2 cellular contexts compared by ENCODE assay signal in the genomic region with DNA sequence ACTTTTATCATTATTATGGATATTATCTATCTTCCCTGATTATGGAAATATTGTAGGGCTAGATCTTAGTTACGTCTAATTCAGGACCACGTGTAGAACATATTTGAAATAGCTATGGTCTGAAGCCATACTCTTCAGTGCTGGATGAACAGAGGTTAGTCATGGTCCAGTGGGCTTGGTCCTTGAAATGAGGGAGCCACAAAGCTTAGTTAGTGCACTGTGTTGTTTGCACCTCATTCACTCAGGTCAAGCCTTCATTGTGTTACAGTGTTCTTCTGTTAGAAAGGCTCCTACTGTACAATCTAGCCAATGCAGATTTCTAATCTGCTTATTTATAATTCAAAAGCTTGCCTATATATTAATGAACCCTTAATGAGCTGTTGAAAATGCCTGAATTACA.
TF ChIP-seq lines count a peak whose summit lies in the region.

No MANE protein-coding gene starts in this region.

TF ChIP-seq in SK-N-SH treated with all-trans-retinoic acid at 6 μM for 48 hours, 23 proteins besides CTCF, POLR2A, EP300 and RAD21 (continued from another document):
- TF ChIP-seq, protein P1, sequence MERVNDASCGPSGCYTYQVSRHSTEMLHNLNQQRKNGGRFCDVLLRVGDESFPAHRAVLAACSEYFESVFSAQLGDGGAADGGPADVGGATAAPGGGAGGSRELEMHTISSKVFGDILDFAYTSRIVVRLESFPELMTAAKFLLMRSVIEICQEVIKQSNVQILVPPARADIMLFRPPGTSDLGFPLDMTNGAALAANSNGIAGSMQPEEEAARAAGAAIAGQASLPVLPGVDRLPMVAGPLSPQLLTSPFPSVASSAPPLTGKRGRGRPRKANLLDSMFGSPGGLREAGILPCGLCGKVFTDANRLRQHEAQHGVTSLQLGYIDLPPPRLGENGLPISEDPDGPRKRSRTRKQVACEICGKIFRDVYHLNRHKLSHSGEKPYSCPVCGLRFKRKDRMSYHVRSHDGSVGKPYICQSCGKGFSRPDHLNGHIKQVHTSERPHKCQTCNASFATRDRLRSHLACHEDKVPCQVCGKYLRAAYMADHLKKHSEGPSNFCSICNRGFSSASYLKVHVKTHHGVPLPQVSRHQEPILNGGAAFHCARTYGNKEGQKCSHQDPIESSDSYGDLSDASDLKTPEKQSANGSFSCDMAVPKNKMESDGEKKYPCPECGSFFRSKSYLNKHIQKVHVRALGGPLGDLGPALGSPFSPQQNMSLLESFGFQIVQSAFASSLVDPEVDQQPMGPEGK (CRISPR knock-in tag; IDR thresholded peaks at IDR 0.05; ENCODE audit: borderline replicate concordance) = no peak
- TF ChIP-seq, protein P2, sequence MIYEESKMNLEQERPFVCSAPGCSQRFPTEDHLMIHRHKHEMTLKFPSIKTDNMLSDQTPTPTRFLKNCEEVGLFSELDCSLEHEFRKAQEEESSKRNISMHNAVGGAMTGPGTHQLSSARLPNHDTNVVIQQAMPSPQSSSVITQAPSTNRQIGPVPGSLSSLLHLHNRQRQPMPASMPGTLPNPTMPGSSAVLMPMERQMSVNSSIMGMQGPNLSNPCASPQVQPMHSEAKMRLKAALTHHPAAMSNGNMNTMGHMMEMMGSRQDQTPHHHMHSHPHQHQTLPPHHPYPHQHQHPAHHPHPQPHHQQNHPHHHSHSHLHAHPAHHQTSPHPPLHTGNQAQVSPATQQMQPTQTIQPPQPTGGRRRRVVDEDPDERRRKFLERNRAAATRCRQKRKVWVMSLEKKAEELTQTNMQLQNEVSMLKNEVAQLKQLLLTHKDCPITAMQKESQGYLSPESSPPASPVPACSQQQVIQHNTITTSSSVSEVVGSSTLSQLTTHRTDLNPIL (CRISPR knock-in tag; IDR thresholded peaks at IDR 0.05; ENCODE audit: low read depth) = no peak
- no peak for TF ChIP-seq RARB (CRISPR knock-in tag; IDR thresholded peaks at IDR 0.05)

TF ChIP-seq in SK-N-SH, 30 proteins besides CTCF, POLR2A, EP300 and RAD21 (continued from another document):
- TF ChIP-seq, protein P3, sequence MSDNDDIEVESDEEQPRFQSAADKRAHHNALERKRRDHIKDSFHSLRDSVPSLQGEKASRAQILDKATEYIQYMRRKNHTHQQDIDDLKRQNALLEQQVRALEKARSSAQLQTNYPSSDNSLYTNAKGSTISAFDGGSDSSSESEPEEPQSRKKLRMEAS (IDR thresholded peaks at IDR 0.05; ENCODE audit: low read depth) = no peak
- TF ChIP-seq SIN3A (IDR thresholded peaks at IDR 0.05; ENCODE audit: borderline replicate concordance, low read depth, low read length) (no peak), MEF2A (IDR thresholded peaks at IDR 0.05; ENCODE audit: borderline replicate concordance, low read depth) (no peak), CHD2 (IDR thresholded peaks at IDR 0.05; ENCODE audit: low read length, partially characterized antibody) (no peak), JUND (IDR thresholded peaks at IDR 0.05) (no peak), EZH2phosphoT487 (IDR thresholded peaks at IDR 0.05; ENCODE audit: borderline replicate concordance, low read depth) (no peak), TCF12 (IDR thresholded peaks at IDR 0.05) (no peak), RXRA (IDR thresholded peaks at IDR 0.05; ENCODE audit: borderline replicate concordance, low read depth) (no peak), GABPA (IDR thresholded peaks at IDR 0.05; ENCODE audit: low read depth) (no peak), RFX5 (IDR thresholded peaks at IDR 0.05; ENCODE audit: low read length) (no peak)
- TF ChIP-seq, protein P4, sequence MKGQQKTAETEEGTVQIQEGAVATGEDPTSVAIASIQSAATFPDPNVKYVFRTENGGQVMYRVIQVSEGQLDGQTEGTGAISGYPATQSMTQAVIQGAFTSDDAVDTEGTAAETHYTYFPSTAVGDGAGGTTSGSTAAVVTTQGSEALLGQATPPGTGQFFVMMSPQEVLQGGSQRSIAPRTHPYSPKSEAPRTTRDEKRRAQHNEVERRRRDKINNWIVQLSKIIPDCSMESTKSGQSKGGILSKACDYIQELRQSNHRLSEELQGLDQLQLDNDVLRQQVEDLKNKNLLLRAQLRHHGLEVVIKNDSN (IDR thresholded peaks at IDR 0.05; ENCODE audit: borderline replicate concordance, low read depth) = no peak
TF ChIP-seq in SK-N-SH: peak in this region for 0.
